In the genomic region with DNA sequence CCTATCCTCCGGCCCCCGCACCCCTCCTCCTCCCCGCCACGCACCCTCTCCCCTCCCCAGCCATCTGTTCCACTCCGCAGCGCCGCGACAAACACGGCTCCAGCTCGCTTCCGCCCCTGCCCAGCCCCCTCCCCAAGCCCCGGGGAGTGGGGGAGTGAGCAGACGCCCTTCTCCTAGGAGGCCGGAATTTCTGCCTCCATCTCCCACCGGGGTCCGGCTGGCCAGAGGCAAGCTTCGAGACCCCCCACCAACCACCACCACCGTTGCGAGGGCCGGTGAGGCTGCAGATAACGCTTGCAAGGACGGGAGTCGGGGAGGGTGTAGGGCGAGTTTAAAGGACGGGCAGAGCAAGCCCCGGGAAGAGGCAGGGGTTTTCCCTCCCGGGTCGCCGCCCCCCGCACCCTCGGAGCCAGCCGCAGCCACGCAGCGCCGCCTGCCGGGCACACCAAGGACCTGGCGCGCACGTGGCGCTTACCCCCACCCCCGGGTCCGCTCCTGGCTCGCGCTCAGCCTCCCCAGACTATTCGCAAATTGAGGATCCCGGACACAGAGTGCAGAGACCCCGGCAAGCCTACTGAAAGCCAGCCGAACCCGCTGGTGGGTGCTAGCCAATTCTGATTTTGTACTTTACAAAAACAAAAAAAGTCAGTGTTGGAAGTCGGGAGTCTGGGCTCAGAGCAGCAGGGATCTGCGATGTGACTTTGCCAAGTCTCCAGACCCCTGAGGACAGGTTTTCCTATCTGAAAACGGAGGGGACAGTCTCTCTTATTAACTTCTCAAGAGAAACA, we compare ENCODE assay signal across 8 cellular contexts. TPM values are rescaled to one million over a fixed set of nuclear protein-coding genes. Genes with fewer than 3 reads are reported as not detected.
DNase-seq lines count a peak whose midpoint lies in the region; ATAC-seq and TF ChIP-seq lines count a peak whose summit lies in the region.

No MANE protein-coding gene starts in this region.

- no peaks in the 10 kb centered on the region for H3K9me3 Mint-ChIP-seq in mesothelial cell of epicardium
- no peaks in the 10 kb centered on the region for H3K9me3 Mint-ChIP-seq in stimulated activated naive CD8-positive, alpha-beta T cell treated with anti-CD3 and anti-CD28 coated beads, Interleukin-15, amount 100 ng/mL, for 72 hours

- H3K4me3 ChIP-seq in Jurkat, Clone E6-1 (ENCODE audit: low read length): peak overlapping the region; percentile 45

- peak overlapping the region; percentile 65 for H3K4me3 Mint-ChIP-seq in mesothelial cell of epicardium
- H3K4me3 Mint-ChIP-seq in stimulated activated naive CD8-positive, alpha-beta T cell treated with anti-CD3 and anti-CD28 coated beads, Interleukin-15, amount 100 ng/mL, for 72 hours: peak overlapping the region; percentile 46 to 77

- H3K36me3 Mint-ChIP-seq in mesothelial cell of epicardium: no peaks in the 10 kb centered on the region

- no peak overlapping the region for H3K27ac Mint-ChIP-seq in mesothelial cell of epicardium
- H3K27ac Mint-ChIP-seq in stimulated activated naive CD8-positive, alpha-beta T cell treated with anti-CD3 and anti-CD28 coated beads, Interleukin-15, amount 100 ng/mL, for 72 hours: peak overlapping the region in 1 of 2 donors; percentile 87

- no peak for DNase-seq in Jurkat, Clone E6-1 (ENCODE audit: low read depth, low spot score)
- DNase-seq in activated CD4-positive, alpha-beta T cell treated with anti-CD3 and anti-CD28 coated beads for 24 hours (ENCODE audit: low read depth in 2 of 2): peak; percentile 57 to 61
- peak; percentile 62 for DNase-seq in dermis blood vessel endothelial cell
- peak; percentile 66 to 81 for DNase-seq in mesothelial cell of epicardium (ENCODE audit: low spot score in 2 of 2, unreplicated experiment in 2 of 2)
- DNase-seq in stimulated activated naive CD8-positive, alpha-beta T cell treated with anti-CD3 and anti-CD28 coated beads, Interleukin-15, amount 100 ng/mL, for 72 hours: peak; percentile 70 to 71
- no peak for DNase-seq in NAMALWA (ENCODE audit: low spot score)

- H3K27me3 Mint-ChIP-seq in mesothelial cell of epicardium (ENCODE audit: low read depth): peaks cover 67% of the 10 kb centered on the region
- H3K27me3 Mint-ChIP-seq in stimulated activated naive CD8-positive, alpha-beta T cell treated with anti-CD3 and anti-CD28 coated beads, Interleukin-15, amount 100 ng/mL, for 72 hours: peaks cover 42% of the 10 kb centered on the region

- peak; percentile 53 for ATAC-seq in GM18498 (IDR thresholded peaks at IDR 0.05; ENCODE audit: unreplicated experiment)
- ATAC-seq in stimulated activated naive CD8-positive, alpha-beta T cell treated with anti-CD3 and anti-CD28 coated beads, Interleukin-15, amount 100 ng/mL, for 72 hours: peak; percentile 77
- no peak for ATAC-seq in HG03520 (IDR thresholded peaks at IDR 0.05; ENCODE audit: unreplicated experiment)

- H3K4me1 Mint-ChIP-seq in mesothelial cell of epicardium: peaks cover 17% of the 10 kb centered on the region
- H3K4me1 Mint-ChIP-seq in stimulated activated naive CD8-positive, alpha-beta T cell treated with anti-CD3 and anti-CD28 coated beads, Interleukin-15, amount 100 ng/mL, for 72 hours: peaks cover 31% of the 10 kb centered on the region

- TF ChIP-seq CTCF in mesothelial cell of epicardium (IDR thresholded peaks at IDR 0.05; ENCODE audit: unreplicated experiment): peak; percentile 79

RNA-seq across cellular contexts. Expression of a gene that starts 22.6 kb away (rescaled TPM):
- polyA plus RNA-seq in Jurkat, Clone E6-1 (2012; ENCODE audit: insufficient read depth, insufficient read length): 6.1 TPM
- total RNA-seq in dermis blood vessel endothelial cell (0.14 and 0.51 TPM in 2 replicates), mesothelial cell of epicardium (0.38 to 0.63 TPM (median 0.53 TPM) in 3 replicates)

RNA-seq across cellular contexts. Expression of a gene that starts 32.5 kb away (rescaled TPM):
- 23.7 TPM for polyA plus RNA-seq in Jurkat, Clone E6-1 (2012; ENCODE audit: insufficient read depth, insufficient read length)
- 16.7 and 18.4 TPM in 2 replicates for total RNA-seq in dermis blood vessel endothelial cell
- 2.1 to 3.3 TPM (median 2.8 TPM) in 3 replicates for total RNA-seq in mesothelial cell of epicardium

RNA-seq across cellular contexts. Expression of a gene that starts 47.6 kb away (rescaled TPM):
- polyA plus RNA-seq in Jurkat, Clone E6-1 (2012; ENCODE audit: insufficient read depth, insufficient read length): 229 TPM
- total RNA-seq in dermis blood vessel endothelial cell (28.1 and 39.8 TPM in 2 replicates), mesothelial cell of epicardium (41.7 to 46.3 TPM (median 44.0 TPM) in 3 replicates)

RNA-seq across cellular contexts. Expression of a gene that starts 54.4 kb away (rescaled TPM):
- not detected for polyA plus RNA-seq in Jurkat, Clone E6-1 (2012; ENCODE audit: insufficient read depth, insufficient read length)
- total RNA-seq in dermis blood vessel endothelial cell: not detected in 2 replicates
- total RNA-seq in mesothelial cell of epicardium: not detected in 3 replicates

RNA-seq across cellular contexts. Expression of a gene that starts 56.1 kb away (rescaled TPM):
- 91.5 TPM for polyA plus RNA-seq in Jurkat, Clone E6-1 (2012; ENCODE audit: insufficient read depth, insufficient read length)
- total RNA-seq in dermis blood vessel endothelial cell (57.7 and 101 TPM in 2 replicates), mesothelial cell of epicardium (11.8 to 13.3 TPM (median 12.9 TPM) in 3 replicates)

Comparison
In these comparisons a context has a peak if more than half of its experiments do, and no peak if none do; other contexts are left out.
1. DNase-seq: peak in activated CD4-positive, alpha-beta T cell treated with anti-CD3 and anti-CD28 coated beads for 24 hours (2 of 2), dermis blood vessel endothelial cell (single experiment), mesothelial cell of epicardium (2 of 2) and stimulated activated naive CD8-positive, alpha-beta T cell treated with anti-CD3 and anti-CD28 coated beads, Interleukin-15, amount 100 ng/mL, for 72 hours (2 of 2); none in Jurkat, Clone E6-1 (single experiment) and NAMALWA (single experiment).